18 cellular contexts compared by ENCODE assay signal in genomic region chr12:69996722-69997121, GRCh38.
DNase-seq lines count a peak whose midpoint lies in the region; ATAC-seq and TF ChIP-seq lines count a peak whose summit lies in the region.
"Had no signal": no experiment of that assay in that cellular context is flagged by ENCODE, and none has a peak within 500 bp of the region (broad histone marks: within the 10 kb centered on the region; RNA-seq: fewer than 3 reads in every experiment).

No MANE protein-coding gene starts in this region.

- H3K27me3 ChIP-seq in GM23338 (ENCODE audit: insufficient read depth), result no peaks in the 10 kb centered on the region
- H3K27me3 ChIP-seq: BE2C, BLaER1 had no signal

- no peak for ATAC-seq in GM23338

- H3K4me3 ChIP-seq in GM23338 (no peak overlapping the region), HEK293 (ENCODE audit: low read depth, low read length) (no peak overlapping the region)
- H3K4me3 ChIP-seq: BLaER1 had no signal

- H3K27ac ChIP-seq in GM23338 (ENCODE audit: low read depth) (no peak overlapping the region), HEK293 (ENCODE audit: extremely low read depth, low read depth, low read length) (no peak overlapping the region)
- H3K27ac ChIP-seq: BLaER1 had no signal

- H4K20me1 ChIP-seq in GM23338 (replicated peaks; ENCODE audit: insufficient read depth), result no peaks in the 10 kb centered on the region
- H4K20me1 ChIP-seq: BLaER1 had no signal

- DNase-seq in GM23338 (ENCODE audit: low spot score), result no peak
- DNase-seq in mesothelial cell of epicardium (ENCODE audit: low spot score in 2 of 2, unreplicated experiment in 2 of 2), result no peak
- no peak for DNase-seq in stimulated activated CD4-positive, alpha-beta T cell treated with anti-CD3 and anti-CD28 coated beads, Interleukin-1b, Interleukin-23, amount 100 ng/mL, for 48 hours
- no peak for DNase-seq in D341Med (ENCODE audit: low spot score)
- DNase-seq: 8988T; ACHN; BE2C; C1 segment of cervical spinal cord; CD4-positive, alpha-beta memory T cell; CD4-positive, CD25-positive, alpha-beta regulatory T cell; CD8-positive, alpha-beta memory T cell; COR-L47; DMS79 treated with DMSO at 0.1 percent for 48 hours; GF-D8 had no signal

- H3K9me3 Mint-ChIP-seq in GM23338, result no peaks in the 10 kb centered on the region; the same call in 2 of the 3 replicates
- H3K9me3 Mint-ChIP-seq in nephron, result peaks cover 4% of the 10 kb centered on the region
- H3K9me3 Mint-ChIP-seq in mesothelial cell of epicardium, result peaks cover 8% of the 10 kb centered on the region

- H3K27me3 Mint-ChIP-seq in GM23338 (ENCODE audit: insufficient read depth, low read depth, poor library complexity) (peaks cover 2% of the 10 kb centered on the region), nephron (ENCODE audit: low read depth) (peaks cover 3% of the 10 kb centered on the region), mesothelial cell of epicardium (ENCODE audit: low read depth) (no peaks in the 10 kb centered on the region)
- H3K27me3 Mint-ChIP-seq: CD4-positive, CD25-positive, alpha-beta regulatory T cell had no signal

- H3K79me2 ChIP-seq in GM23338 (replicated peaks; ENCODE audit: insufficient read depth), result no peaks in the 10 kb centered on the region

- H3K4me1 Mint-ChIP-seq in GM23338, result no peaks in the 10 kb centered on the region
- peaks cover 13% of the 10 kb centered on the region for H3K4me1 Mint-ChIP-seq in nephron
- H3K4me1 Mint-ChIP-seq in mesothelial cell of epicardium, result peaks cover 11% of the 10 kb centered on the region
- H3K4me1 Mint-ChIP-seq: CD14-positive monocyte; CD4-positive, alpha-beta memory T cell; CD4-positive, CD25-positive, alpha-beta regulatory T cell; CD8-positive, alpha-beta memory T cell had no signal

- no peak overlapping the region for H3K4me3 Mint-ChIP-seq in GM23338
- H3K4me3 Mint-ChIP-seq in nephron, result no peak overlapping the region
- no peak overlapping the region for H3K4me3 Mint-ChIP-seq in mesothelial cell of epicardium
- H3K4me3 Mint-ChIP-seq: CD14-positive monocyte; CD4-positive, alpha-beta memory T cell; CD4-positive, CD25-positive, alpha-beta regulatory T cell; CD8-positive, alpha-beta memory T cell had no signal

- H3K9me3 ChIP-seq in HEK293 (ENCODE audit: control insufficient read depth, insufficient read depth, low read depth, low read length), result no peaks in the 10 kb centered on the region
- H3K9me3 ChIP-seq: BE2C had no signal

- H3K4me2 ChIP-seq in GM23338, result no peak overlapping the region
- H3K4me2 ChIP-seq: BLaER1 had no signal

- peak overlapping the region; percentile 60; the same call in 1 of the 2 replicates for H2AFZ ChIP-seq in GM23338

- peaks cover 4% of the 10 kb centered on the region; the same call in 1 of the 2 replicates for H3K9me2 ChIP-seq in GM23338 (ENCODE audit: insufficient read depth)

- TF ChIP-seq CTCF in GM23338 (conservative IDR thresholded peaks at IDR 0.05; ENCODE audit: low read depth in 2 of 2), result no peak
- no peak for TF ChIP-seq CTCF in HEK293 (tag by site-specific recombination; IDR thresholded peaks at IDR 0.05)
- no peak for TF ChIP-seq CTCF in nephron (IDR thresholded peaks at IDR 0.05; ENCODE audit: unreplicated experiment in 3 of 3)
- no peak for TF ChIP-seq CTCF in mesothelial cell of epicardium (IDR thresholded peaks at IDR 0.05; ENCODE audit: unreplicated experiment)

- no peaks in the 10 kb centered on the region for H3K36me3 Mint-ChIP-seq in GM23338 (ENCODE audit: low read depth)
- no peaks in the 10 kb centered on the region for H3K36me3 Mint-ChIP-seq in nephron (ENCODE audit: low read depth)
- H3K36me3 Mint-ChIP-seq in mesothelial cell of epicardium, result no peaks in the 10 kb centered on the region
- H3K36me3 Mint-ChIP-seq: CD14-positive monocyte; CD4-positive, alpha-beta memory T cell; CD4-positive, CD25-positive, alpha-beta regulatory T cell; CD8-positive, alpha-beta memory T cell had no signal

- POLR2A ChIA-PET in HEK293 (lab: Yijun Ruan, JAX), result no interaction called here

- no peaks in the 10 kb centered on the region for H3K36me3 ChIP-seq in GM23338 (ENCODE audit: insufficient read depth)
- no peaks in the 10 kb centered on the region for H3K36me3 ChIP-seq in HEK293 (ENCODE audit: control insufficient read depth in 2 of 2, insufficient read depth in 1 of 2, low read length in 2 of 2)
- H3K36me3 ChIP-seq: BE2C, BLaER1 had no signal

- H3F3A ChIP-seq in GM23338 (replicated peaks; ENCODE audit: low read depth), result no peaks in the 10 kb centered on the region

- CTCF ChIA-PET in HEK293 (lab: Yijun Ruan, JAX), result interaction anchor here (0.7 kb wide), 1 partner anchor 487 kb away, joined by 3 read pairs; no protein-coding TSS in a partner anchor

- H3K27ac Mint-ChIP-seq in GM23338, result no peak overlapping the region
- H3K27ac Mint-ChIP-seq in nephron, result peak overlapping the region in 2 of 3 experiments; percentile 15 to 23
- no peak overlapping the region for H3K27ac Mint-ChIP-seq in mesothelial cell of epicardium
- H3K27ac Mint-ChIP-seq: CD4-positive, alpha-beta memory T cell; CD4-positive, CD25-positive, alpha-beta regulatory T cell; CD8-positive, alpha-beta memory T cell had no signal

- no peaks in the 10 kb centered on the region; the same call in 1 of the 2 replicates for H3K4me1 ChIP-seq in GM23338 (ENCODE audit: insufficient read depth)
- no peaks in the 10 kb centered on the region for H3K4me1 ChIP-seq in HEK293 (ENCODE audit: control insufficient read depth, insufficient read depth, low read length)
- H3K4me1 ChIP-seq: BE2C, BLaER1 had no signal

TF ChIP-seq in HEK293, 187 proteins besides CTCF, POLR2A, EP300 and RAD21:
- TF ChIP-seq ZNF311 (tag by site-specific recombination; IDR thresholded peaks at IDR 0.05; ENCODE audit: borderline replicate concordance), result no peak
- TF ChIP-seq ZNF837 (tag by site-specific recombination; IDR thresholded peaks at IDR 0.05), result no peak
- TF ChIP-seq ZNF623 (tag by site-specific recombination; IDR thresholded peaks at IDR 0.05), result peak; percentile 56; the same call in 1 of the 2 replicates
- no peak for TF ChIP-seq ZNF654 (tag by site-specific recombination; IDR thresholded peaks at IDR 0.05; ENCODE audit: low read depth)

Comparison
In these comparisons a context has a peak if more than half of its experiments do, and no peak if none do; other contexts are left out.
1. H3K27ac Mint-ChIP-seq: peak in nephron (2 of 3); none in GM23338 (single experiment) and mesothelial cell of epicardium (single experiment).